27 cellular contexts compared by ENCODE assay signal in the genomic region with DNA sequence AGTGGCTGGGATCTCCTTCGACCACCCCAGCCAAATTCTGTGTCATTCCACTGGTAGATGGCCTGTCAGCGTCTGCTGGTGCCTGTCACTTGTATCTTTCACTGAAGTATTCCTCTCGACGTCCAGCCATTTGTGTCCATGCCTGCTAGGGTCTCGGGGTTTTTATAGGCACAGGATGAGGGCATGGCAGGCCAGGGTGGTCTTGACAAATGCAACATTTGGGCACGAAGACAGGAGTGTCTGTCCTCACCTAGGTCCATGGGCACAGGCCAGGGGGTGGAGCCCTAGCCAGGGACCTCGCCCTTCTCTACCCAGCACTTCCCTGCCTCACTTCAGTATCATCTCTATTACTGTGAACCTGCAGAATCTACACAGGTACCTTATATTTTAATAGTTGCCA.
"Had no signal": no experiment of that assay in that cellular context is flagged by ENCODE, and none has a peak within 500 bp of the region (broad histone marks: within the 10 kb centered on the region; RNA-seq: fewer than 3 reads in every experiment).

No MANE protein-coding gene starts in this region.

- H3K9me3 ChIP-seq: ovary, prostate gland, right lobe of liver, stomach, thoracic aorta, thyroid gland, tibial nerve, upper lobe of left lung, vagina had no signal

- ATAC-seq: naive thymus-derived CD8-positive, alpha-beta T cell; natural killer cell treated with Interleukin-12 subunit alpha and Interleukin-12 subunit beta and Interleukin-15 and Interleukin-18, amount 100 ng/mL, for 72 hours; right cardiac atrium; right lobe of liver; stimulated activated effector memory CD8-positive, alpha-beta T cell treated with anti-CD3 and anti-CD28 coated beads, Interleukin-12 subunit alpha, Interleukin-12 subunit beta, amount 100 ng/mL, for 72 hours had no signal

- H3K79me2 ChIP-seq: parathyroid adenoma had no signal

- H2AFZ ChIP-seq: neural progenitor cell, parathyroid adenoma had no signal

- H3K27ac Mint-ChIP-seq: naive thymus-derived CD8-positive, alpha-beta T cell; natural killer cell treated with Interleukin-12 subunit alpha and Interleukin-12 subunit beta and Interleukin-15 and Interleukin-18, amount 100 ng/mL, for 72 hours; neural progenitor cell; stimulated activated effector memory CD8-positive, alpha-beta T cell treated with anti-CD3 and anti-CD28 coated beads, Interleukin-12 subunit alpha, Interleukin-12 subunit beta, amount 100 ng/mL, for 72 hours; stimulated activated naive B cell treated with anti-CD40 and anti-IgM and Interleukin-4, amounts not matched to agents 10 μg/mL and 1 μg/mL and 100 μg/mL, for 72 hours; stimulated activated naive CD8-positive, alpha-beta T cell treated with anti-CD3 and anti-CD28 coated beads, Interleukin-15, Interleukin-2, amounts not matched to agents 100 ng/mL and 50 ng/mL, for 24 hours had no signal

- H3K27me3 Mint-ChIP-seq: naive B cell; naive thymus-derived CD8-positive, alpha-beta T cell; natural killer cell treated with Interleukin-12 subunit alpha and Interleukin-12 subunit beta and Interleukin-15 and Interleukin-18, amount 100 ng/mL, for 72 hours; stimulated activated naive B cell treated with anti-CD40 and anti-IgM and Interleukin-4, amounts not matched to agents 10 μg/mL and 1 μg/mL and 100 μg/mL, for 72 hours; stimulated activated naive CD8-positive, alpha-beta T cell treated with anti-CD3 and anti-CD28 coated beads, Interleukin-15, Interleukin-2, amounts not matched to agents 100 ng/mL and 50 ng/mL, for 24 hours had no signal

- DNase-seq: naive B cell; naive thymus-derived CD8-positive, alpha-beta T cell; occipital lobe; ovary; right lobe of liver; sigmoid colon; small intestine; stimulated activated CD4-positive, alpha-beta T cell treated with anti-CD3 and anti-CD28 coated beads, Interleukin-15, amount 100 ng/mL, for 24 hours; stimulated activated CD4-positive, alpha-beta T cell treated with anti-CD3 and anti-CD28 coated beads, Interleukin-2, amount 100 ng/mL, for 24 hours; stimulated activated CD4-positive, alpha-beta T cell treated with anti-CD3 and anti-CD28 coated beads, Interleukin-2, amount 100 ng/mL, for 48 hours; stimulated activated CD4-positive, alpha-beta T cell treated with anti-CD3 and anti-CD28 coated beads, Interleukin-4, amount 100 ng/mL, for 24 hours; stimulated activated naive B cell treated with anti-CD40 and anti-IgM and Interleukin-4, amounts not matched to agents 10 μg/mL and 1 μg/mL and 100 μg/mL, for 72 hours; stimulated activated naive CD4-positive, alpha-beta T cell treated with Interleukin-2 at 50 U/mL for 16 hours; stomach; thyroid gland; trophoblast cell; upper lobe of left lung had no signal

- H3K4me3 Mint-ChIP-seq: naive thymus-derived CD8-positive, alpha-beta T cell; natural killer cell treated with Interleukin-12 subunit alpha and Interleukin-12 subunit beta and Interleukin-15 and Interleukin-18, amount 100 ng/mL, for 72 hours; neural progenitor cell; stimulated activated effector memory CD8-positive, alpha-beta T cell treated with anti-CD3 and anti-CD28 coated beads, Interleukin-12 subunit alpha, Interleukin-12 subunit beta, amount 100 ng/mL, for 72 hours; stimulated activated naive B cell treated with anti-CD40 and anti-IgM and Interleukin-4, amounts not matched to agents 10 μg/mL and 1 μg/mL and 100 μg/mL, for 72 hours; stimulated activated naive CD8-positive, alpha-beta T cell treated with anti-CD3 and anti-CD28 coated beads, Interleukin-15, Interleukin-2, amounts not matched to agents 100 ng/mL and 50 ng/mL, for 24 hours had no signal

- H3K9me3 Mint-ChIP-seq: neural progenitor cell had no signal

- H3K27me3 ChIP-seq: neural progenitor cell, ovary, right lobe of liver, sigmoid colon, stomach, thyroid gland, tibial nerve, upper lobe of left lung, vagina had no signal

- H3K9ac ChIP-seq: neural progenitor cell, parathyroid adenoma had no signal

- H3K36me3 Mint-ChIP-seq: naive B cell; naive thymus-derived CD8-positive, alpha-beta T cell; natural killer cell treated with Interleukin-12 subunit alpha and Interleukin-12 subunit beta and Interleukin-15 and Interleukin-18, amount 100 ng/mL, for 72 hours; neural progenitor cell; stimulated activated effector memory CD8-positive, alpha-beta T cell treated with anti-CD3 and anti-CD28 coated beads, Interleukin-12 subunit alpha, Interleukin-12 subunit beta, amount 100 ng/mL, for 72 hours; stimulated activated naive B cell treated with anti-CD40 and anti-IgM and Interleukin-4, amounts not matched to agents 10 μg/mL and 1 μg/mL and 100 μg/mL, for 72 hours had no signal

- H3K4me2 ChIP-seq: neural progenitor cell had no signal

- H3K36me3 ChIP-seq: neural progenitor cell, ovary, prostate gland, right lobe of liver, sigmoid colon, stomach, thoracic aorta, thyroid gland, tibial nerve, upper lobe of left lung, vagina had no signal

- H3K27ac ChIP-seq: neural progenitor cell, ovary, parathyroid adenoma, prostate gland, right lobe of liver, sigmoid colon, stomach, thoracic aorta, thyroid gland, tibial nerve, upper lobe of left lung, vagina had no signal

- H3K4me1 ChIP-seq: parathyroid adenoma, prostate gland, right lobe of liver, sigmoid colon, stomach, thyroid gland, tibial nerve, upper lobe of left lung, vagina had no signal

- H3K4me1 Mint-ChIP-seq: naive B cell; naive thymus-derived CD8-positive, alpha-beta T cell; stimulated activated effector memory CD8-positive, alpha-beta T cell treated with anti-CD3 and anti-CD28 coated beads, Interleukin-12 subunit alpha, Interleukin-12 subunit beta, amount 100 ng/mL, for 72 hours; stimulated activated naive B cell treated with anti-CD40 and anti-IgM and Interleukin-4, amounts not matched to agents 10 μg/mL and 1 μg/mL and 100 μg/mL, for 72 hours had no signal

- H3K4me3 ChIP-seq: neural progenitor cell, ovary, prostate gland, right lobe of liver, sigmoid colon, stomach, thoracic aorta, thyroid gland, tibial nerve, upper lobe of left lung, vagina had no signal
